In the genomic region with DNA sequence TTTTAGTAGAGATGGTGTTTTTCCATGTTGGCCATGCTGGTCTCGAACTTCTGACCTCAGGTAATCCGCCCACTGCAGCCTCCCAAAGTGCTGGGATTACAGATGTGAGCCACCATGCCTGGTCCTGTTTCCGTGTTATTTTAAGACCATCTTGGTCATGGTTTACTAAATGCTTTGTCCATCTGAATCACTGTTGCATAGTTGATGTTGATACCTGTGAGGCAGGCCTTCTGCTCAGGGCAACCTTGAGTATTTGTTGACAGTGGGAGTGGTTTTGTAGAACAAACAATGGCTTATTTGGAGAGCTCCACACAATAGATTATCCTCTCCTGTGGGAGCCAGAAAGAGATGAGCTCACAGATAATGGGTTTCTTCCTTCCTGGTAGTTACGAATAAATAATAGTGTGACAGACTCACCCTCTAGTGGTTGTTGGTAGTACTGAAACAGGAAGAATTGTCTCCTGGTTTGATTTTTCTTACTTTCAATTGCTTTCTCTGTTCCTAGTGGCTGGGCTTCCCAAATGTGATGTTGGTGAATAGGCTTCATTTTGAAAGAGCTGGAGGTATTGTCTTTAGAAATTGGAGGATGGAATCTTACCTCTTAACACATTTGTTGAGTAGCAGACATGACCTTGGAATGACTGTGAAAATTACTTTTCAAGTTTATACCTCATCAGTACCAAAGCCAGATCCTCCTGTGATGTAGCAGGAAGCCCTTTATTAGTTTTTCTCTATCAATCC, we compare ENCODE assay signal across 8 cellular contexts. TPM values are rescaled to one million over a fixed set of nuclear protein-coding genes. Genes with fewer than 3 reads are reported as not detected.
A peak's percentile ranks its signal among the peaks of the same experiment; 100 is the strongest.
DNase-seq lines count a peak whose midpoint lies in the region; ATAC-seq and TF ChIP-seq lines count a peak whose summit lies in the region.

No MANE protein-coding gene starts in this region.

- CTCF ChIA-PET in activated CD4-positive, alpha-beta T cell treated with anti-CD3 and anti-CD28 coated beads, Interleukin-2, amount 10 ng/mL, durations not matched to agents 7 days and 5 days (lab: Charles Lee) = interaction anchor here (0.6 to 2.2 kb wide), 31 partner anchors 8 to 462 kb away, joined by 3 to 13 read pairs (median 4); partner anchors contain the start of genes BTBD18, MED19, P2RX3 and SELENOH

- H3K9me3 Mint-ChIP-seq in activated CD4-positive, alpha-beta T cell treated with anti-CD3 and anti-CD28 coated beads, Interleukin-2, amount 10 ng/mL, durations not matched to agents 7 days and 5 days = no peaks in the 10 kb centered on the region

- H3K36me3 ChIP-seq in NT2/D1 (ENCODE audit: insufficient read depth, insufficient read length, low read length) (peaks cover 76% of the 10 kb centered on the region), brain microvascular endothelial cell (replicated peaks) (peaks cover 61% of the 10 kb centered on the region)

- no peak for TF ChIP-seq EP300 in Ishikawa (IDR thresholded peaks at IDR 0.05; ENCODE audit: borderline replicate concordance)

- H3K9ac ChIP-seq in NT2/D1 (ENCODE audit: insufficient read length, low read depth) = no peak overlapping the region

- peak overlapping the region; percentile 17 for H3K4me3 Mint-ChIP-seq in activated CD4-positive, alpha-beta T cell treated with anti-CD3 and anti-CD28 coated beads, Interleukin-2, amount 10 ng/mL, durations not matched to agents 7 days and 5 days

- no peaks in the 10 kb centered on the region for H3K27me3 Mint-ChIP-seq in activated CD4-positive, alpha-beta T cell treated with anti-CD3 and anti-CD28 coated beads, Interleukin-2, amount 10 ng/mL, durations not matched to agents 7 days and 5 days

- peak; percentile 48 for DNase-seq in activated CD4-positive, alpha-beta T cell treated with anti-CD3 and anti-CD28 coated beads, Interleukin-2, amount 10 ng/mL, durations not matched to agents 7 days and 5 days
- no peak for DNase-seq in activated CD4-positive, alpha-beta T cell treated with anti-CD3 and anti-CD28 coated beads, Interleukin-2, amount 50 U/mL, for 4 hours
- DNase-seq in NT2/D1 (ENCODE audit: low read depth, low spot score) (peak; percentile 76), brain microvascular endothelial cell (peak; percentile 47), iPS-NIHi11 (ENCODE audit: low spot score) (peak; percentile 79)

- POLR2A ChIA-PET in activated CD4-positive, alpha-beta T cell treated with anti-CD3 and anti-CD28 coated beads, Interleukin-2, amount 10 ng/mL, durations not matched to agents 7 days and 5 days (lab: Charles Lee) = interaction anchor here (0.5 to 0.7 kb wide), 2 partner anchors 14 to 233 kb away, joined by 3 to 5 read pairs; partner anchors contain the start of gene UBE2L6

- peak; percentile 95 for ATAC-seq in GM21723 (IDR thresholded peaks at IDR 0.05; ENCODE audit: unreplicated experiment)

- no peaks in the 10 kb centered on the region for H3K9me3 ChIP-seq in NT2/D1 (ENCODE audit: insufficient read depth, low read length)

- peaks cover 35% of the 10 kb centered on the region for H3K4me1 Mint-ChIP-seq in activated CD4-positive, alpha-beta T cell treated with anti-CD3 and anti-CD28 coated beads, Interleukin-2, amount 10 ng/mL, durations not matched to agents 7 days and 5 days

- peak; percentile 84 for TF ChIP-seq RAD21 in Ishikawa (IDR thresholded peaks at IDR 0.05; ENCODE audit: low read depth)

- peaks cover 10% of the 10 kb centered on the region for H3K36me3 Mint-ChIP-seq in activated CD4-positive, alpha-beta T cell treated with anti-CD3 and anti-CD28 coated beads, Interleukin-2, amount 10 ng/mL, durations not matched to agents 7 days and 5 days (ENCODE audit: low read depth)

- peak; percentile 66 for TF ChIP-seq CTCF in brain microvascular endothelial cell (IDR thresholded peaks at IDR 0.05; ENCODE audit: low read depth, low read length, missing control alignments)

- H3K4me3 ChIP-seq in NT2/D1 (ENCODE audit: insufficient read length, low read depth) (no peak overlapping the region), brain microvascular endothelial cell (ENCODE audit: low read depth, low read length) (no peak overlapping the region), skin epidermis (no peak overlapping the region)

- in situ Hi-C loops in brain microvascular endothelial cell (cut with HindIII; ENCODE audit: low pct_ligation_motif_present, low sequenced_read_pairs) = loop anchor here (25.0 kb wide), 1 partner anchor 712 kb away; the partner anchor contains the start of gene OR5B21

- peak overlapping the region; percentile 54 for H3K27ac Mint-ChIP-seq in activated CD4-positive, alpha-beta T cell treated with anti-CD3 and anti-CD28 coated beads, Interleukin-2, amount 10 ng/mL, durations not matched to agents 7 days and 5 days

- peaks cover 3% of the 10 kb centered on the region for H3K4me1 ChIP-seq in NT2/D1 (ENCODE audit: insufficient read depth, insufficient read length)

- H3K27ac ChIP-seq in brain microvascular endothelial cell (no peak overlapping the region), skin epidermis (peak overlapping the region in 19 of 21 experiments; percentile 0 to 79 (median 42))

- H3K27me3 ChIP-seq in NT2/D1 (ENCODE audit: insufficient read depth, insufficient read length) = no peaks in the 10 kb centered on the region
- H3K27me3 ChIP-seq in brain microvascular endothelial cell (replicated peaks) = no peaks in the 10 kb centered on the region

TF ChIP-seq in Ishikawa, 13 proteins besides CTCF, POLR2A, EP300 and RAD21:
- TF ChIP-seq TEAD4 (IDR thresholded peaks at IDR 0.05) (no peak), TCF12 (IDR thresholded peaks at IDR 0.05; ENCODE audit: low read depth) (no peak), FOXM1 (IDR thresholded peaks at IDR 0.05; ENCODE audit: borderline replicate concordance, low read depth) (no peak), TAF1 (IDR thresholded peaks at IDR 0.05; ENCODE audit: low read depth) (no peak), NFIC (IDR thresholded peaks at IDR 0.05) (no peak), ZBTB7A (IDR thresholded peaks at IDR 0.05; ENCODE audit: low read depth) (no peak), CREB1 (IDR thresholded peaks at IDR 0.05; ENCODE audit: low read depth) (no peak)
TF ChIP-seq in Ishikawa: peak in this region for 0.

RNA-seq across cellular contexts. Expression of gene CTNND1, which starts 39.0 kb away (rescaled TPM):
- total RNA-seq in activated CD4-positive, alpha-beta T cell treated with anti-CD3 and anti-CD28 coated beads, Interleukin-2, amount 10 ng/mL, durations not matched to agents 7 days and 5 days = 1 to 10 TPM; 5.1 TPM

RNA-seq across cellular contexts. Expression of gene BTBD18, which starts 49.0 kb away (rescaled TPM):
- not detected for total RNA-seq in activated CD4-positive, alpha-beta T cell treated with anti-CD3 and anti-CD28 coated beads, Interleukin-2, amount 10 ng/mL, durations not matched to agents 7 days and 5 days

RNA-seq across cellular contexts. Expression of gene SELENOH, which starts 59.3 kb away (rescaled TPM):
- total RNA-seq in activated CD4-positive, alpha-beta T cell treated with anti-CD3 and anti-CD28 coated beads, Interleukin-2, amount 10 ng/mL, durations not matched to agents 7 days and 5 days = 100 to 1,000 TPM; 129 to 181 TPM

Comparison
In these comparisons a context has a peak if more than half of its experiments do, and no peak if none do; other contexts are left out.
1. DNase-seq: peak in activated CD4-positive, alpha-beta T cell treated with anti-CD3 and anti-CD28 coated beads, Interleukin-2, amount 10 ng/mL, durations not matched to agents 7 days and 5 days (single experiment), NT2/D1 (single experiment), brain microvascular endothelial cell (single experiment) and iPS-NIHi11 (single experiment); none in activated CD4-positive, alpha-beta T cell treated with anti-CD3 and anti-CD28 coated beads, Interleukin-2, amount 50 U/mL, for 4 hours (0 of 2).